In genomic region chr5:17180957-17181723, GRCh38 we compare ENCODE assay signal across 9 cellular contexts. TPM values are rescaled to one million over a fixed set of nuclear protein-coding genes. Genes with fewer than 3 reads are reported as not detected.
DNase-seq lines count a peak whose midpoint lies in the region; FAIRE-seq and TF ChIP-seq lines count a peak whose summit lies in the region.
"Had no signal": no experiment of that assay in that cellular context is flagged by ENCODE, and none has a peak within 500 bp of the region (broad histone marks: within the 10 kb centered on the region; RNA-seq: fewer than 3 reads in every experiment).

No MANE protein-coding gene starts in this region.

- 51 to 68% (median 59%) methylated on average over 9 of the region's 9 CpGs for WGBS in small intestine, 3 donors

- TF ChIP-seq CTCF in RWPE1 (conservative IDR thresholded peaks at IDR 0.05; ENCODE audit: low read depth) = no peak
- TF ChIP-seq CTCF in fibroblast of lung (conservative IDR thresholded peaks at IDR 0.05 in 1 of 2, IDR thresholded peaks at IDR 0.05 in 1 of 2; ENCODE audit: low read depth in 1 of 2, low read length in 2 of 2) = no peak

- H4K20me1 ChIP-seq in fibroblast of lung (ENCODE audit: control insufficient read depth, extremely low read depth, insufficient read depth, low read length) = no peaks in the 10 kb centered on the region

- POLR2A ChIA-PET in RWPE1 (lab: Yijun Ruan, JAX; ENCODE audit: low non-redundant PET) = no interaction called here

- H3K36me3 ChIP-seq in fibroblast of lung (ENCODE audit: control insufficient read depth, insufficient read depth, low read length) (no peaks in the 10 kb centered on the region), small intestine (ENCODE audit: control insufficient read depth in 2 of 2, insufficient read depth in 2 of 2, low read length in 2 of 2) (no peaks in the 10 kb centered on the region)

- peak overlapping the region; percentile 15 for H3K4me2 ChIP-seq in fibroblast of lung (ENCODE audit: extremely low read depth, insufficient read depth, low read length)

- peaks cover 34% of the 10 kb centered on the region for H3K4me1 ChIP-seq in fibroblast of lung (ENCODE audit: control insufficient read depth, extremely low read depth, insufficient read depth, low read length)
- H3K4me1 ChIP-seq in small intestine (ENCODE audit: control insufficient read depth in 2 of 2, insufficient read depth in 1 of 2, low read depth in 1 of 2, low read length in 1 of 2) = no peaks in the 10 kb centered on the region

- no peak overlapping the region for H3K9ac ChIP-seq in fibroblast of lung (ENCODE audit: insufficient read depth, low read length)

- FAIRE-seq in small intestine (lab: Jason Lieb, UNC) = no peak

- H3K9me3 ChIP-seq in fibroblast of lung (ENCODE audit: control insufficient read depth, insufficient read depth, low read depth, low read length) = no peaks in the 10 kb centered on the region
- H3K9me3 ChIP-seq in small intestine (ENCODE audit: control insufficient read depth, low read depth) = no peaks in the 10 kb centered on the region

- H3K27me3 ChIP-seq in fibroblast of lung (ENCODE audit: control insufficient read depth, insufficient read depth, low read length) (no peaks in the 10 kb centered on the region), small intestine (ENCODE audit: control insufficient read depth in 2 of 2, insufficient read depth in 2 of 2, low read length in 2 of 2) (no peaks in the 10 kb centered on the region)

- DNase-seq in activated CD4-positive, alpha-beta T cell treated with anti-CD3 and anti-CD28 coated beads for 48 hours = peak; percentile 50
- no peak for DNase-seq in activated CD4-positive, alpha-beta T cell treated with anti-CD3 and anti-CD28 coated beads, Interleukin-2, amount 50 U/mL, for 4 hours
- DNase-seq in RWPE1 (ENCODE audit: low spot score) (peak; percentile 73), fibroblast of lung (ENCODE audit: low read depth in 2 of 2) (peak; percentile 93 to 100), small intestine (peak; percentile 12), DMS53 (lab: John Stamatoyannopoulos, UW) (no peak), SIG-M5 treated with dmso at 0.1 percent for 504 hours (lab: John Stamatoyannopoulos, UW; ENCODE audit: unreplicated experiment) (no peak)
- DNase-seq in effector CD4-positive, alpha-beta T cell = no peak
- DNase-seq: NCI-H345 had no signal

- no peak overlapping the region for H2AFZ ChIP-seq in fibroblast of lung (ENCODE audit: low read length)

- no peak overlapping the region for H3K4me3 ChIP-seq in fibroblast of lung (replicated peaks in 1 of 4; ENCODE audit: control extremely low read depth in 1 of 4, insufficient read depth in 1 of 4, low read depth in 3 of 4, low read length in 4 of 4)
- H3K4me3 ChIP-seq in small intestine (ENCODE audit: low read depth in 1 of 2, low read length in 2 of 2) = no peak overlapping the region

- no peaks in the 10 kb centered on the region for H3K79me2 ChIP-seq in fibroblast of lung (ENCODE audit: control insufficient read depth, insufficient read depth, low read length)

- CTCF ChIA-PET in RWPE1 (lab: Yijun Ruan, JAX) = interaction anchor here (1.1 to 1.9 kb wide), 2 partner anchors 9 to 389 kb away, joined by 6 to 9 read pairs; no protein-coding TSS in a partner anchor

- H3K27ac ChIP-seq in RWPE1 (peak overlapping the region; percentile 21; the same call in 1 of the 2 replicates), fibroblast of lung (ENCODE audit: insufficient read depth, low read length) (peak overlapping the region; percentile 71), small intestine (ENCODE audit: low read depth in 1 of 2, low read length in 1 of 2) (no peak overlapping the region)

RNA-seq across cellular contexts. Expression of gene BASP1, which starts 36.3 kb away (rescaled TPM):
- total RNA-seq in fibroblast of lung = 125 and 186 TPM in 2 replicates
- polyA plus RNA-seq in fibroblast of lung (248 and 265 TPM in 2 replicates), small intestine (1 to 10 TPM in 2 of 3 donors, under 1 TPM in 1; 0.67 to 9.5 (median 8.4) TPM)
- 186 and 224 TPM in 2 replicates for polyA plus RNA-seq in fibroblast of lung (2012)
- polyA minus RNA-seq in fibroblast of lung (ENCODE audit: low replicate concordance) = 10.7 and 18.5 TPM in 2 replicates

Comparison
In these comparisons a context has a peak if more than half of its experiments do, and no peak if none do; other contexts are left out.
1. DNase-seq: peak in activated CD4-positive, alpha-beta T cell treated with anti-CD3 and anti-CD28 coated beads for 48 hours (single experiment), RWPE1 (single experiment), fibroblast of lung (2 of 2) and small intestine (single experiment); none in activated CD4-positive, alpha-beta T cell treated with anti-CD3 and anti-CD28 coated beads, Interleukin-2, amount 50 U/mL, for 4 hours (0 of 2), effector CD4-positive, alpha-beta T cell (single experiment), DMS53 (single experiment) and SIG-M5 treated with dmso at 0.1 percent for 504 hours (single experiment).
2. H3K27ac ChIP-seq: peak in RWPE1 (single experiment) and fibroblast of lung (single experiment); none in small intestine (0 of 2).
3. RNA of gene BASP1, which starts 36.3 kb away (polyA plus RNA-seq): 186 to 265 TPM in fibroblast of lung; 0.67 to 9.5 TPM in small intestine; every median in the first group is over 10 times any median in the second.